Comparison of ENCODE assay signal across 15 cellular contexts in genomic region chr4:105978684-105979296, GRCh38.
A peak's percentile ranks its signal among the peaks of the same experiment; 100 is the strongest.
DNase-seq lines count a peak whose midpoint lies in the region; ATAC-seq, FAIRE-seq and TF ChIP-seq lines count a peak whose summit lies in the region.
"Had no signal": no experiment of that assay in that cellular context is flagged by ENCODE, and none has a peak within 500 bp of the region (broad histone marks: within the 10 kb centered on the region; RNA-seq: fewer than 3 reads in every experiment).

No MANE protein-coding gene starts in this region.

- in situ Hi-C loops in KBM-7 (cut with MboI; ENCODE audit: low pct_unique_long_range_greater_than_20kb, low sequenced_read_pairs) = no loop called here

- H3K27me3 Mint-ChIP-seq in CD8-positive, alpha-beta T cell (ENCODE audit: low read depth) = no peaks in the 10 kb centered on the region
- H3K27me3 Mint-ChIP-seq: dendritic cell treated with granulocyte-macrophage colony-stimulating factor and Interleukin-4, amounts not matched to agents 40 ng/mL and 50 ng/mL, for 4 days had no signal

- FAIRE-seq in kidney (lab: Jason Lieb, UNC) = no peak

- H3K27ac ChIP-seq in A673 (ENCODE audit: low read depth, low read length, poor library complexity, severe bottlenecking) = no peak overlapping the region
- H3K27ac ChIP-seq in kidney (ENCODE audit: low read depth in 2 of 2, low read length in 2 of 2) = peak overlapping the region; percentile 33 to 48
- H3K27ac ChIP-seq in CD8-positive, alpha-beta T cell (ENCODE audit: low read depth, low read length) = no peak overlapping the region

- intact Hi-C loops in A673 (cut with micrococcal nuclease; ENCODE audit: unreplicated experiment) = no loop called here
- intact Hi-C loops in kidney (cut with DNase I) = no loop called here
- intact Hi-C loops in CD8-positive, alpha-beta T cell (cut with DNase I, micrococcal nuclease) = no loop called here

- no peaks in the 10 kb centered on the region for H3K4me1 Mint-ChIP-seq in CD8-positive, alpha-beta T cell (ENCODE audit: low read depth)

- no peak overlapping the region for H3K27ac Mint-ChIP-seq in CD8-positive, alpha-beta T cell
- H3K27ac Mint-ChIP-seq: activated T-helper 1 cell treated with anti-CD3 and anti-CD28 coated beads, Interleukin-12 subunit alpha, Interleukin-12 subunit beta, Interleukin-2, Interleukin-4 antibody, amounts not matched to agents 30 ng/mL and 10 ng/mL and 1 ng/mL, durations not matched to agents 14 hours and 24 hours and 36 hours; dendritic cell treated with granulocyte-macrophage colony-stimulating factor and Interleukin-4, amounts not matched to agents 40 ng/mL and 50 ng/mL, for 4 days had no signal

- no peaks in the 10 kb centered on the region for H3K36me3 ChIP-seq in A673 (ENCODE audit: insufficient read depth, low read length, poor library complexity, severe bottlenecking)
- H3K36me3 ChIP-seq in kidney (ENCODE audit: control insufficient read depth in 1 of 2, insufficient read depth in 2 of 2, low read length in 2 of 2) = no peaks in the 10 kb centered on the region
- H3K36me3 ChIP-seq in CD8-positive, alpha-beta T cell (ENCODE audit: insufficient read depth, low read length) = no peaks in the 10 kb centered on the region

- H3K4me1 ChIP-seq in A673 (ENCODE audit: insufficient read depth, low read length, poor library complexity, severe bottlenecking) = no peaks in the 10 kb centered on the region
- peaks cover 3 to 6% of the 10 kb centered on the region in 2 donors for H3K4me1 ChIP-seq in kidney (ENCODE audit: control insufficient read depth in 1 of 2, insufficient read depth in 1 of 2, low read depth in 1 of 2, low read length in 2 of 2)
- H3K4me1 ChIP-seq in CD8-positive, alpha-beta T cell (ENCODE audit: insufficient read depth, low read length) = no peaks in the 10 kb centered on the region

- H3K4me3 Mint-ChIP-seq in CD8-positive, alpha-beta T cell = no peak overlapping the region
- H3K4me3 Mint-ChIP-seq: activated T-helper 1 cell treated with anti-CD3 and anti-CD28 coated beads, Interleukin-12 subunit alpha, Interleukin-12 subunit beta, Interleukin-2, Interleukin-4 antibody, amounts not matched to agents 30 ng/mL and 10 ng/mL and 1 ng/mL, durations not matched to agents 14 hours and 24 hours and 36 hours; dendritic cell treated with granulocyte-macrophage colony-stimulating factor and Interleukin-4, amounts not matched to agents 40 ng/mL and 50 ng/mL, for 4 days had no signal

- no peak for TF ChIP-seq CTCF in A673 (conservative IDR thresholded peaks at IDR 0.05; ENCODE audit: low read depth, low read length)
- no peak for TF ChIP-seq CTCF in cardiac fibroblast (IDR thresholded peaks at IDR 0.05; ENCODE audit: low read depth, low read length)
- TF ChIP-seq CTCF in kidney (IDR thresholded peaks at IDR 0.05; ENCODE audit: borderline replicate concordance, extremely low read depth, insufficient read depth) = no peak
- no peak for TF ChIP-seq CTCF in CD8-positive, alpha-beta T cell (IDR thresholded peaks at IDR 0.05)

- H3K36me3 Mint-ChIP-seq in CD8-positive, alpha-beta T cell = no peaks in the 10 kb centered on the region

- POLR2A ChIA-PET in A673 (lab: Charles Lee; ENCODE audit: low non-redundant PET) = no interaction called here
- POLR2A ChIA-PET in CD8-positive, alpha-beta T cell (lab: Charles Lee) = no interaction called here

- ATAC-seq in CD8-positive, alpha-beta T cell = no peak
- ATAC-seq: activated CD4-positive, CD25-positive, alpha-beta regulatory T cell treated with anti-CD3 and anti-CD28 coated beads, Interleukin-2, amount 50 U/mL, for 24 hours; stimulated activated naive CD8-positive, alpha-beta T cell treated with anti-CD3 and anti-CD28 coated beads, Interleukin-15, Interleukin-2, amounts not matched to agents 100 U/mL and 50 U/mL, for 24 hours had no signal

- H3K9me3 Mint-ChIP-seq in CD8-positive, alpha-beta T cell = peaks cover 5% of the 10 kb centered on the region

- no peak overlapping the region for H3K9ac ChIP-seq in kidney (ENCODE audit: low read length in 2 of 2)

- no peaks in the 10 kb centered on the region for H3K9me3 ChIP-seq in A673 (ENCODE audit: low read depth, low read length, poor library complexity, severe bottlenecking)
- H3K9me3 ChIP-seq in kidney (ENCODE audit: control insufficient read depth in 1 of 2, low read length in 2 of 2) = no peaks in the 10 kb centered on the region
- H3K9me3 ChIP-seq in CD8-positive, alpha-beta T cell (ENCODE audit: low read length) = no peaks in the 10 kb centered on the region

- DNase-seq in A673 (ENCODE audit: low spot score) = peak; percentile 73
- peak; percentile 62 for DNase-seq in HK-2 (ENCODE audit: unreplicated experiment)
- DNase-seq in cardiac fibroblast (ENCODE audit: low read depth in 2 of 2) = peak; percentile 79 to 83
- DNase-seq in kidney = peak; percentile 81
- DNase-seq in putamen (ENCODE audit: low spot score) = no peak
- no peak for DNase-seq in KBM-7
- no peak for DNase-seq in T-helper 9 cell
- DNase-seq in CD8-positive, alpha-beta T cell = no peak
- DNase-seq: H7; NCI-H446 treated with DMSO at 0.1 percent for 48 hours; stimulated activated CD4-positive, alpha-beta T cell treated with anti-CD3 and anti-CD28 coated beads, Interleukin-1b, Interleukin-23, amount 100 ng/mL, for 48 hours; stimulated activated naive CD8-positive, alpha-beta T cell treated with anti-CD3 and anti-CD28 coated beads, Interleukin-15, Interleukin-2, amounts not matched to agents 100 U/mL and 50 U/mL, for 24 hours had no signal

- CTCF ChIA-PET in A673 (lab: Charles Lee) = no interaction called here
- CTCF ChIA-PET in CD8-positive, alpha-beta T cell (lab: Charles Lee) = no interaction called here

- no peaks in the 10 kb centered on the region for H3K27me3 ChIP-seq in A673 (replicated peaks; ENCODE audit: insufficient read depth, low read depth, low read length, poor library complexity)
- no peaks in the 10 kb centered on the region for H3K27me3 ChIP-seq in CD8-positive, alpha-beta T cell (ENCODE audit: insufficient read depth, low read length)

- no TSS peak for BruUV-seq in A673 (replicated peaks; lab: Mats Ljungman, UMichigan)

- no peak overlapping the region for H3K4me3 ChIP-seq in A673 (ENCODE audit: low read depth, low read length, poor library complexity, severe bottlenecking)
- no peak overlapping the region for H3K4me3 ChIP-seq in cardiac fibroblast (replicated peaks in 1 of 2; ENCODE audit: low read depth in 2 of 2, low read length in 2 of 2)
- H3K4me3 ChIP-seq in kidney (ENCODE audit: low read length in 2 of 2) = no peak overlapping the region
- H3K4me3 ChIP-seq in CD8-positive, alpha-beta T cell (ENCODE audit: low read depth, low read length) = no peak overlapping the region

Comparison
In these comparisons a context has a peak if more than half of its experiments do, and no peak if none do; other contexts are left out.
1. DNase-seq: peak in A673 (single experiment), HK-2 (single experiment), cardiac fibroblast (2 of 2) and kidney (single experiment); none in putamen (single experiment), KBM-7 (single experiment), T-helper 9 cell (single experiment) and CD8-positive, alpha-beta T cell (0 of 7).
2. H3K27ac ChIP-seq: peak in kidney (2 of 2); none in A673 (single experiment) and CD8-positive, alpha-beta T cell (single experiment).